11 cellular contexts compared by ENCODE assay signal in genomic region chr21:14591882-14592281, GRCh38. TPM values are rescaled to one million over a fixed set of nuclear protein-coding genes. Genes with fewer than 3 reads are reported as not detected.
DNase-seq lines count a peak whose midpoint lies in the region; ATAC-seq and TF ChIP-seq lines count a peak whose summit lies in the region.
"Had no signal": no experiment of that assay in that cellular context is flagged by ENCODE, and none has a peak within 500 bp of the region (broad histone marks: within the 10 kb centered on the region; RNA-seq: fewer than 3 reads in every experiment).

No MANE protein-coding gene starts in this region.

- H4K8ac ChIP-seq in trophoblast cell (ENCODE audit: low read depth, low read length), result no peak overlapping the region

- peaks cover 20% of the 10 kb centered on the region for H3K4me1 Mint-ChIP-seq in dendritic cell treated with granulocyte-macrophage colony-stimulating factor and Interleukin-4, amounts not matched to agents 40 ng/mL and 50 ng/mL, for 4 days (ENCODE audit: low read depth)

- TF ChIP-seq CTCF in NB4 (IDR thresholded peaks at IDR 0.05; ENCODE audit: low read depth, low read length), result no peak
- no peak for TF ChIP-seq CTCF in dorsolateral prefrontal cortex (IDR thresholded peaks at IDR 0.05 in 54 of 56, conservative IDR thresholded peaks at IDR 0.05 in 2 of 56; ENCODE audit: low read depth in 1 of 56, partially characterized antibody in 56 of 56)
- TF ChIP-seq CTCF in GM13977 (IDR thresholded peaks at IDR 0.05; ENCODE audit: extremely low read depth, insufficient read depth, missing control alignments), result no peak

- H4K12ac ChIP-seq in trophoblast cell (ENCODE audit: low read depth, low read length), result no peak overlapping the region

- no peak overlapping the region for H2BK120ac ChIP-seq in trophoblast cell (ENCODE audit: insufficient read depth, low read length, poor library complexity)

- H2BK12ac ChIP-seq in trophoblast cell (ENCODE audit: low read length), result no peak overlapping the region

- no peak overlapping the region for H3K4me3 Mint-ChIP-seq in dendritic cell treated with granulocyte-macrophage colony-stimulating factor and Interleukin-4, amounts not matched to agents 40 ng/mL and 50 ng/mL, for 4 days
- H3K4me3 Mint-ChIP-seq: WTC11 had no signal

- in situ Hi-C loops in GM13977 (cut with MboI; ENCODE audit: low pct_unique_long_range_greater_than_20kb, low sequenced_read_pairs, unreplicated experiment), result no loop called here

- H2AFZ ChIP-seq in trophoblast cell (ENCODE audit: insufficient read depth, low read length, poor library complexity), result no peak overlapping the region

- H3K4me3 ChIP-seq in NB4 (ENCODE audit: low read depth, low read length), result no peak overlapping the region
- H3K4me3 ChIP-seq in trophoblast cell (ENCODE audit: low read depth, low read length), result no peak overlapping the region
- no peak overlapping the region for H3K4me3 ChIP-seq in dorsolateral prefrontal cortex

- no peak for TF ChIP-seq POLR2A in NB4 (IDR thresholded peaks at IDR 0.05; ENCODE audit: extremely low read depth, insufficient read length)

- H3K27ac Mint-ChIP-seq in dendritic cell treated with granulocyte-macrophage colony-stimulating factor and Interleukin-4, amounts not matched to agents 40 ng/mL and 50 ng/mL, for 4 days, result peak overlapping the region; percentile 82
- H3K27ac Mint-ChIP-seq: WTC11 had no signal

- H3K4ac ChIP-seq in trophoblast cell (ENCODE audit: low read depth, low read length), result no peak overlapping the region

- H3K4me2 ChIP-seq in trophoblast cell (ENCODE audit: low read length), result no peak overlapping the region

- no peaks in the 10 kb centered on the region for H3K27me3 ChIP-seq in trophoblast cell (ENCODE audit: insufficient read depth, low read length)
- no peaks in the 10 kb centered on the region for H3K27me3 ChIP-seq in dorsolateral prefrontal cortex

- H2AK5ac ChIP-seq in trophoblast cell (ENCODE audit: low read length), result no peak overlapping the region

- H3K27me3 Mint-ChIP-seq in dendritic cell treated with granulocyte-macrophage colony-stimulating factor and Interleukin-4, amounts not matched to agents 40 ng/mL and 50 ng/mL, for 4 days, result no peaks in the 10 kb centered on the region

- no CpG with 5 or more reads among the region's 2 CpGs for WGBS in trophoblast cell (ENCODE audit: extremely low coverage, insufficient coverage, insufficient read length)

- no peaks in the 10 kb centered on the region for H3K79me1 ChIP-seq in trophoblast cell (ENCODE audit: low read length)

- no peak overlapping the region for H2BK5ac ChIP-seq in trophoblast cell (ENCODE audit: low read depth, low read length, poor library complexity)

- H4K91ac ChIP-seq in trophoblast cell (ENCODE audit: low read depth, low read length), result no peak overlapping the region

- no peak overlapping the region for H3K23ac ChIP-seq in trophoblast cell (ENCODE audit: low read length)

- peak; percentile 76 for DNase-seq in NB4 (ENCODE audit: low read depth)
- peak; percentile 26 to 45 for DNase-seq in trophoblast cell
- DNase-seq in dorsolateral prefrontal cortex, result no peak
- no peak for DNase-seq in GM13977 (ENCODE audit: low spot score)
- DNase-seq: glutamatergic neuron; stimulated activated CD4-positive, alpha-beta T cell treated with anti-CD3 and anti-CD28 coated beads, Interleukin-2, amount 100 ng/mL, for 24 hours had no signal

- no peaks in the 10 kb centered on the region for H3K79me2 ChIP-seq in trophoblast cell (ENCODE audit: control insufficient read depth, insufficient read depth, low read length, poor library complexity)

- no peaks in the 10 kb centered on the region for H3K9me3 ChIP-seq in trophoblast cell (ENCODE audit: insufficient read depth, low read depth, low read length)

- H3K14ac ChIP-seq in trophoblast cell (ENCODE audit: low read length), result no peak overlapping the region

- H3K36me3 ChIP-seq in trophoblast cell (ENCODE audit: control insufficient read depth in 1 of 2, insufficient read depth in 2 of 2, low read length in 2 of 2), result no peaks in the 10 kb centered on the region

- no peaks in the 10 kb centered on the region for H3K4me1 ChIP-seq in trophoblast cell (ENCODE audit: control insufficient read depth in 1 of 2, insufficient read depth in 2 of 2, low read length in 2 of 2)

- no peak overlapping the region for H3K9ac ChIP-seq in trophoblast cell (ENCODE audit: low read length)

- H3K9me3 Mint-ChIP-seq in dendritic cell treated with granulocyte-macrophage colony-stimulating factor and Interleukin-4, amounts not matched to agents 40 ng/mL and 50 ng/mL, for 4 days, result peaks cover 13% of the 10 kb centered on the region

- H3K27ac ChIP-seq in trophoblast cell (ENCODE audit: low read depth, low read length) (no peak overlapping the region), dorsolateral prefrontal cortex (peak overlapping the region in 2 of 59 donors; percentile 36 to 60)

- ATAC-seq in GM18520 (IDR thresholded peaks at IDR 0.05; ENCODE audit: unreplicated experiment) (peak; percentile 31), GM18870 (IDR thresholded peaks at IDR 0.05; ENCODE audit: unreplicated experiment) (no peak), HG02642 (IDR thresholded peaks at IDR 0.05; ENCODE audit: poor library complexity, unreplicated experiment) (no peak)
- ATAC-seq: WTC11 had no signal

- H3K18ac ChIP-seq in trophoblast cell (ENCODE audit: low read length), result no peak overlapping the region

- H3K36me3 Mint-ChIP-seq in dendritic cell treated with granulocyte-macrophage colony-stimulating factor and Interleukin-4, amounts not matched to agents 40 ng/mL and 50 ng/mL, for 4 days (ENCODE audit: low read depth), result no peaks in the 10 kb centered on the region

- intact Hi-C loops in dendritic cell treated with granulocyte-macrophage colony-stimulating factor and Interleukin-4, amounts not matched to agents 40 ng/mL and 50 ng/mL, for 4 days (cut with micrococcal nuclease), result loop anchor here (5.0 kb wide), 1 partner anchor 45 kb away; the partner anchor contains the start of gene SAMSN1
- intact Hi-C loops in dorsolateral prefrontal cortex (cut with DNase I), result no loop called here

RNA-seq across cellular contexts. Expression of gene SAMSN1, which starts 45.8 kb away (rescaled TPM):
- 0.07 and 0.08 TPM in 2 replicates for polyA plus RNA-seq in trophoblast cell (2013)
- total RNA-seq in dorsolateral prefrontal cortex, result 10 to 100 TPM in 3 of 120 experiments, 1 to 10 TPM in 115, under 1 TPM in 2; 0.54 to 13.5 (median 3.3) TPM

Comparison
In these comparisons a context has a peak if more than half of its experiments do, and no peak if none do; other contexts are left out.
1. DNase-seq: peak in NB4 (single experiment) and trophoblast cell (2 of 2); none in dorsolateral prefrontal cortex (0 of 10) and GM13977 (single experiment).